33 cellular contexts compared by ENCODE assay signal in genomic region chr14:75718199-75718598, GRCh38.
"Had no signal": no experiment of that assay in that cellular context is flagged by ENCODE, and none has a peak within 500 bp of the region (broad histone marks: within the 10 kb centered on the region; RNA-seq: fewer than 3 reads in every experiment).

No MANE protein-coding gene starts in this region.

- DNase-seq: activated B cell treated with CpG ODN at 0.5 μM for 24 hours; activated CD4-positive, alpha-beta memory T cell treated with anti-CD3 and anti-CD28 coated beads for 36 hours; activated CD4-positive, alpha-beta T cell treated with anti-CD3 and anti-CD28 coated beads for 4 hours; activated CD4-positive, alpha-beta T cell treated with anti-CD3 and anti-CD28 coated beads, Interleukin-2, amount 50 U/mL, for 1 hour; activated CD4-positive, CD25-positive, alpha-beta regulatory T cell treated with anti-CD3 and anti-CD28 coated beads, Interleukin-2, amount 50 U/mL, for 72 hours; activated CD8-positive, alpha-beta memory T cell treated with anti-CD3 and anti-CD28 coated beads, Interleukin-2, amount 50 U/mL, for 4 hours; activated gamma-delta T cell treated with Interleukin-2 at 50 U/mL for 16 hours; activated naive CD4-positive, alpha-beta T cell treated with anti-CD3 and anti-CD28 coated beads for 36 hours; activated T-cell treated with anti-CD3 and anti-CD28 coated beads for 4 hours; activated T-cell treated with anti-CD3 and anti-CD28 coated beads, Interleukin-2, amount 50 U/mL, for 4 hours; adrenal gland; NCI-H1092 treated with DMSO at 0.1 percent for 48 hours; NCI-H1417; NCI-H146; NCI-H187; NCI-H2029 treated with DMSO at 0.1 percent for 48 hours; NCI-H2107; NCI-H2171; NCI-H510A; NCI-H526; NCI-H748 treated with DMSO at 0.1 percent for 48 hours; NK-92 treated with Interleukin-12 subunit alpha and Interleukin-12 subunit beta, amount 100 ng/mL, for 24 hours; PC-9; SW 1271; T-helper 1 cell; T-helper 2 cell; T-helper 9 cell had no signal

- H2AFZ ChIP-seq: PC-9 had no signal

- H3K27ac ChIP-seq: adrenal gland, PC-9, RWPE1, VCaP had no signal

- H3K4me3 ChIP-seq: adrenal gland, PC-9 had no signal

- ATAC-seq: activated naive CD4-positive, alpha-beta T cell treated with anti-CD3 and anti-CD28 coated beads, Interleukin-2, amount 50 U/mL, for 72 hours; activated T-cell treated with anti-CD3 and anti-CD28 coated beads, Interleukin-2, amount 50 U/mL, for 4 hours; Right ventricle myocardium inferior had no signal

- H3K36me3 ChIP-seq: adrenal gland had no signal

- H3K4me2 ChIP-seq: PC-9 had no signal

- FAIRE-seq: astrocyte, RCC 7860 had no signal

- H3K27me3 ChIP-seq: adrenal gland had no signal

- H3K9me3 ChIP-seq: adrenal gland had no signal
